1 cellular context compared by ENCODE assay signal in the genomic region with DNA sequence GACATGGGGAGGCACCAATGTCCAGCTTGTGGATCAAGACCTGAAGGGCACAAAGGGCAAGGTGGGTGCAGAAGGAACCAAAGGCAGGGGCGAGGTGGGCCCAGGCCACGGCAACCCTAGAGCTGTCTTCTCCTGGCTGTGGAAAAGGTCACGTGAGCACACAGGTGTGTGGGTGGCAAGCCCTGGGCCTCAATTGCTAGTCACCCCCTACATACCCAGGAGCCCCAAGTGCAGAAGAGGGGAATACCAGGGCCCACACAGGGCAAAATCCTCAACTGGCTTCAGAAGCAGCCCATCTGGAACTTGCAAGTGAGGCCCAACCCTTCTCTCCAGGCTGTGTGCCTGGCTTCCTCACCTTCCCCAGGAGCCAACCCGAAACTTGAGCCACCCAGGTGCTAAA.
TF ChIP-seq lines count a peak whose summit lies in the region.

No MANE protein-coding gene starts in this region.

TF ChIP-seq in H1, 55 proteins besides CTCF, POLR2A, EP300 and RAD21:
- TF ChIP-seq USF2 (IDR thresholded peaks at IDR 0.05; ENCODE audit: low read length) (no peak), NANOG (IDR thresholded peaks at IDR 0.05; ENCODE audit: insufficient read depth, low read depth, low read length, poor library complexity, severe bottlenecking) (no peak), SIN3A (conservative IDR thresholded peaks at IDR 0.05 in 1 of 2, IDR thresholded peaks at IDR 0.05 in 1 of 2; ENCODE audit: low read depth in 1 of 2, low read length in 2 of 2) (no peak), TAF1 (IDR thresholded peaks at IDR 0.05; ENCODE audit: low read depth, low read length) (no peak), SIX5 (IDR thresholded peaks at IDR 0.05; ENCODE audit: low read depth, low read length) (no peak), GABPA (IDR thresholded peaks at IDR 0.05; ENCODE audit: borderline replicate concordance, insufficient read depth, low read length) (no peak), KDM5A (IDR thresholded peaks at IDR 0.05; ENCODE audit: low read length) (no peak), KDM1A (IDR thresholded peaks at IDR 0.05; ENCODE audit: borderline replicate concordance, low read length) (no peak), SRF (IDR thresholded peaks at IDR 0.05; ENCODE audit: low read depth, low read length) (no peak), PHF8 (conservative IDR thresholded peaks at IDR 0.05; ENCODE audit: low read depth, low read length) (no peak), MAFK (IDR thresholded peaks at IDR 0.05; ENCODE audit: low read depth, low read length) (no peak), FOSL1 (IDR thresholded peaks at IDR 0.05; ENCODE audit: insufficient read depth, low read depth, low read length) (no peak), SP4 (IDR thresholded peaks at IDR 0.05; ENCODE audit: low read length) (no peak), HDAC2 (IDR thresholded peaks at IDR 0.05; ENCODE audit: borderline replicate concordance in 1 of 2, low read depth in 2 of 2, low read length in 2 of 2) (no peak), CBX8 (IDR thresholded peaks at IDR 0.05; ENCODE audit: borderline replicate concordance, low read depth, low read length) (no peak), YY1 (IDR thresholded peaks at IDR 0.05; ENCODE audit: low read depth, low read length) (no peak), CHD2 (IDR thresholded peaks at IDR 0.05; ENCODE audit: low read length) (no peak), CHD1 (IDR thresholded peaks at IDR 0.05; ENCODE audit: low read depth, low read length) (no peak)
- TF ChIP-seq, protein P1, sequence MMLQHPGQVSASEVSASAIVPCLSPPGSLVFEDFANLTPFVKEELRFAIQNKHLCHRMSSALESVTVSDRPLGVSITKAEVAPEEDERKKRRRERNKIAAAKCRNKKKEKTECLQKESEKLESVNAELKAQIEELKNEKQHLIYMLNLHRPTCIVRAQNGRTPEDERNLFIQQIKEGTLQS (IDR thresholded peaks at IDR 0.05; ENCODE audit: insufficient read depth, low read depth, low read length) = no peak
- TF ChIP-seq, protein P2, sequence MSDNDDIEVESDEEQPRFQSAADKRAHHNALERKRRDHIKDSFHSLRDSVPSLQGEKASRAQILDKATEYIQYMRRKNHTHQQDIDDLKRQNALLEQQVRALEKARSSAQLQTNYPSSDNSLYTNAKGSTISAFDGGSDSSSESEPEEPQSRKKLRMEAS (IDR thresholded peaks at IDR 0.05) = no peak
